Comparison of ENCODE assay signal across 1 cellular context in genomic region chr18:23545247-23545789, GRCh38.
A peak's percentile ranks its signal among the peaks of the same experiment; 100 is the strongest.
TF ChIP-seq lines count a peak whose summit lies in the region.

No MANE protein-coding gene starts in this region.

TF ChIP-seq in HepG2, 621 proteins besides CTCF, POLR2A, EP300 and RAD21 (continued from another document and continues in another):
- TF ChIP-seq ZNF414 (CRISPR knock-in tag; IDR thresholded peaks at IDR 0.05) (0 out of 2 replicates have a peak, but pooled peaks have one; percentile 37), MLX (CRISPR knock-in tag; IDR thresholded peaks at IDR 0.05) (peak; percentile 36; the same call in 1 of the 2 replicates), MAFK (conservative IDR thresholded peaks at IDR 0.05 in 1 of 2, IDR thresholded peaks at IDR 0.05 in 1 of 2; ENCODE audit: low read length in 2 of 2) (no peak), ZNF503 (CRISPR knock-in tag; IDR thresholded peaks at IDR 0.05) (peak; percentile 74; the same call in 1 of the 2 replicates), PHB2 (IDR thresholded peaks at IDR 0.05; ENCODE audit: partially characterized antibody) (no peak), WIZ (CRISPR knock-in tag; IDR thresholded peaks at IDR 0.05) (no peak), GLI4 (CRISPR knock-in tag; IDR thresholded peaks at IDR 0.05; ENCODE audit: borderline replicate concordance) (no peak), NFE2 (CRISPR knock-in tag; IDR thresholded peaks at IDR 0.05) (no peak), MYNN (CRISPR knock-in tag; IDR thresholded peaks at IDR 0.05; ENCODE audit: low read depth) (no peak), ZKSCAN1 (IDR thresholded peaks at IDR 0.05; ENCODE audit: low read length) (no peak), ZNF280B (CRISPR knock-in tag; IDR thresholded peaks at IDR 0.05; ENCODE audit: borderline replicate concordance) (no peak), RERE (CRISPR knock-in tag; IDR thresholded peaks at IDR 0.05; ENCODE audit: low read depth) (no peak), ZNF691 (CRISPR knock-in tag; IDR thresholded peaks at IDR 0.05; ENCODE audit: borderline replicate concordance, low read depth) (no peak), MTA3 (CRISPR knock-in tag; IDR thresholded peaks at IDR 0.05) (no peak), ZNF790 (CRISPR knock-in tag; IDR thresholded peaks at IDR 0.05; ENCODE audit: borderline replicate concordance) (no peak), HNRNPL (IDR thresholded peaks at IDR 0.05; ENCODE audit: low read depth, low read length) (no peak), SUZ12 (IDR thresholded peaks at IDR 0.05; ENCODE audit: low read depth, low read length) (no peak), ATRX (CRISPR knock-in tag; IDR thresholded peaks at IDR 0.05; ENCODE audit: borderline replicate concordance) (no peak), ZNF224 (CRISPR knock-in tag; IDR thresholded peaks at IDR 0.05) (no peak), MTF2 (CRISPR knock-in tag; IDR thresholded peaks at IDR 0.05; ENCODE audit: borderline replicate concordance) (no peak), AHR (CRISPR knock-in tag; IDR thresholded peaks at IDR 0.05) (no peak), ZBTB49 (CRISPR knock-in tag; IDR thresholded peaks at IDR 0.05; ENCODE audit: borderline replicate concordance) (no peak), SKI (IDR thresholded peaks at IDR 0.05; ENCODE audit: partially characterized antibody) (peak; percentile 77), NR2F6 (IDR thresholded peaks at IDR 0.05) (peak; percentile 89), NR2F6 (CRISPR knock-in tag; IDR thresholded peaks at IDR 0.05) (peak; percentile 87), PBX2 (CRISPR knock-in tag; IDR thresholded peaks at IDR 0.05) (no peak), ZNF674 (CRISPR knock-in tag; IDR thresholded peaks at IDR 0.05; ENCODE audit: low read depth) (no peak), ZNF350 (CRISPR knock-in tag; IDR thresholded peaks at IDR 0.05; ENCODE audit: borderline replicate concordance, low read depth) (peak; percentile 60; the same call in 1 of the 2 replicates), KAT8 (CRISPR knock-in tag; IDR thresholded peaks at IDR 0.05) (0 out of 2 replicates have a peak, but pooled peaks have one; percentile 16), ZNF354B (CRISPR knock-in tag; IDR thresholded peaks at IDR 0.05) (no peak), PATZ1 (CRISPR knock-in tag; IDR thresholded peaks at IDR 0.05) (peak; percentile 25; the same call in 1 of the 2 replicates), PPARG (CRISPR knock-in tag; conservative IDR thresholded peaks at IDR 0.05) (peak; percentile 99), ZFP82 (CRISPR knock-in tag; IDR thresholded peaks at IDR 0.05; ENCODE audit: borderline replicate concordance) (no peak), CCAR2 (optimal IDR thresholded peaks at IDR 0.05; ENCODE audit: low read depth, low read length) (no peak), FOXO4 (CRISPR knock-in tag; conservative IDR thresholded peaks at IDR 0.05) (no peak), REXO4 (CRISPR knock-in tag; IDR thresholded peaks at IDR 0.05; ENCODE audit: borderline replicate concordance) (no peak), MED13 (CRISPR knock-in tag; IDR thresholded peaks at IDR 0.05) (no peak), ZBTB1 (CRISPR knock-in tag; IDR thresholded peaks at IDR 0.05; ENCODE audit: borderline replicate concordance) (no peak), NR0B2 (CRISPR knock-in tag; IDR thresholded peaks at IDR 0.05) (no peak), NCOA2 (CRISPR knock-in tag; IDR thresholded peaks at IDR 0.05) (peak; percentile 79), NRL (CRISPR knock-in tag; IDR thresholded peaks at IDR 0.05; ENCODE audit: borderline replicate concordance) (no peak), CC2D1A (CRISPR knock-in tag; IDR thresholded peaks at IDR 0.05) (no peak), BATF2 (CRISPR knock-in tag; IDR thresholded peaks at IDR 0.05) (no peak), ZNF766 (CRISPR knock-in tag; IDR thresholded peaks at IDR 0.05; ENCODE audit: borderline replicate concordance) (no peak)
